Comparison of ENCODE assay signal across 10 cellular contexts in genomic region chr21:29265690-29266479, GRCh38. TPM values are rescaled to one million over a fixed set of nuclear protein-coding genes. Genes with fewer than 3 reads are reported as not detected.
DNase-seq lines count a peak whose midpoint lies in the region; ATAC-seq and TF ChIP-seq lines count a peak whose summit lies in the region.
"Had no signal": no experiment of that assay in that cellular context is flagged by ENCODE, and none has a peak within 500 bp of the region (broad histone marks: within the 10 kb centered on the region; RNA-seq: fewer than 3 reads in every experiment).

No MANE protein-coding gene starts in this region.

- H3K4me1 ChIP-seq in adrenal gland (replicated peaks in 1 of 2): no peaks in the 10 kb centered on the region

- DNase-seq in stimulated activated CD4-positive, alpha-beta T cell treated with anti-CD3 and anti-CD28 coated beads, TNF-alpha, amount 100 ng/mL, for 24 hours (ENCODE audit: low read depth in 3 of 3): peak in 2 of 3 experiments; percentile 21 to 50
- DNase-seq in adrenal gland (no peak), COLO668 (lab: John Stamatoyannopoulos, UW; ENCODE audit: unreplicated experiment) (no peak)
- no peak for DNase-seq in activated CD4-positive, CD25-positive, alpha-beta regulatory T cell treated with anti-CD3 and anti-CD28 coated beads, Interleukin-2, amount 50 U/mL, for 72 hours
- DNase-seq: amniotic stem cell, GDM1 had no signal

- H3K4me3 Mint-ChIP-seq in activated naive CD8-positive, alpha-beta T cell: no peak overlapping the region
- H3K4me3 Mint-ChIP-seq: neural crest cell had no signal

- no peak for TF ChIP-seq POLR2A in adrenal gland (IDR thresholded peaks at IDR 0.05)

- no peak overlapping the region for H3K27ac ChIP-seq in adrenal gland

- no peaks in the 10 kb centered on the region for H3K27me3 Mint-ChIP-seq in activated naive CD8-positive, alpha-beta T cell

- H3K27ac Mint-ChIP-seq in activated naive CD8-positive, alpha-beta T cell: peak overlapping the region; percentile 36

- H3K36me3 Mint-ChIP-seq in activated naive CD8-positive, alpha-beta T cell: peaks cover 4% of the 10 kb centered on the region

- H3K36me3 ChIP-seq in adrenal gland (replicated peaks in 1 of 2): no peaks in the 10 kb centered on the region

- intact Hi-C loops in adrenal gland (cut with DNase I): no loop called here

- peaks cover 5% of the 10 kb centered on the region for H3K9me3 Mint-ChIP-seq in activated naive CD8-positive, alpha-beta T cell (ENCODE audit: low read depth)
- H3K9me3 Mint-ChIP-seq: neural crest cell had no signal

- ATAC-seq in GM18909 (IDR thresholded peaks at IDR 0.05; ENCODE audit: poor library complexity, unreplicated experiment) (peak; percentile 58), HG02884 (IDR thresholded peaks at IDR 0.05; ENCODE audit: unreplicated experiment) (peak; percentile 69)

- WGBS in adrenal gland, 4 donors: 77 to 80% (median 79%) methylated on average over 6 of the region's 6 CpGs

- no peak for TF ChIP-seq CTCF in adrenal gland (IDR thresholded peaks at IDR 0.05)

- no peak overlapping the region for H3K4me3 ChIP-seq in adrenal gland

- H3K9me3 ChIP-seq in adrenal gland (replicated peaks in 1 of 3): no peaks in the 10 kb centered on the region

- no peaks in the 10 kb centered on the region for H3K27me3 ChIP-seq in adrenal gland

- H3K4me1 Mint-ChIP-seq in activated naive CD8-positive, alpha-beta T cell (ENCODE audit: low read depth): peaks cover 12% of the 10 kb centered on the region

RNA-seq across cellular contexts. Expression of gene BACH1, which starts 32.8 kb away (rescaled TPM):
- total RNA-seq in adrenal gland: 10 to 100 TPM; 18.5 to 61.2 (median 47.1) TPM
- 10 to 100 TPM in 1 of 3 donors, 1 to 10 TPM in 2; 5.1 to 18.2 (median 6.2) TPM for polyA plus RNA-seq in adrenal gland

Comparison
In these comparisons a context has a peak if more than half of its experiments do, and no peak if none do; other contexts are left out.
1. DNase-seq: peak in stimulated activated CD4-positive, alpha-beta T cell treated with anti-CD3 and anti-CD28 coated beads, TNF-alpha, amount 100 ng/mL, for 24 hours (2 of 3); none in adrenal gland (0 of 7), activated CD4-positive, CD25-positive, alpha-beta regulatory T cell treated with anti-CD3 and anti-CD28 coated beads, Interleukin-2, amount 50 U/mL, for 72 hours (single experiment) and COLO668 (single experiment).